16 cellular contexts compared by ENCODE assay signal in genomic region chr6:12151433-12151820, GRCh38.
"Had no signal": no experiment of that assay in that cellular context is flagged by ENCODE, and none has a peak within 500 bp of the region (broad histone marks: within the 10 kb centered on the region; RNA-seq: fewer than 3 reads in every experiment).

No MANE protein-coding gene starts in this region.

- H3K9me3 ChIP-seq: body of pancreas, left lung, psoas muscle, suprapubic skin, upper lobe of left lung had no signal

- H3K4me3 ChIP-seq: body of pancreas, left lung, psoas muscle, suprapubic skin, upper lobe of left lung had no signal

- ATAC-seq: body of pancreas, left lung, psoas muscle, right cardiac atrium, T-helper 17 cell had no signal

- H3K27ac Mint-ChIP-seq: activated naive CD8-positive, alpha-beta T cell treated with anti-CD3 and anti-CD28 coated beads for 36 hours; activated T-helper 1 cell treated with anti-CD3 and anti-CD28 coated beads, Interleukin-12 subunit alpha, Interleukin-12 subunit beta, Interleukin-2, Interleukin-4 antibody, amounts not matched to agents 30 ng/mL and 10 ng/mL and 1 ng/mL, durations not matched to agents 14 hours and 24 hours and 36 hours; T-helper 17 cell had no signal

- H3K4me3 Mint-ChIP-seq: activated naive CD8-positive, alpha-beta T cell treated with anti-CD3 and anti-CD28 coated beads for 36 hours; activated T-helper 1 cell treated with anti-CD3 and anti-CD28 coated beads, Interleukin-12 subunit alpha, Interleukin-12 subunit beta, Interleukin-2, Interleukin-4 antibody, amounts not matched to agents 30 ng/mL and 10 ng/mL and 1 ng/mL, durations not matched to agents 14 hours and 24 hours and 36 hours; naive thymus-derived CD8-positive, alpha-beta T cell; T-helper 17 cell had no signal

- DNase-seq: amniotic stem cell; central memory CD4-positive, alpha-beta T cell; cortex of kidney; effector CD4-positive, alpha-beta T cell; foreskin melanocyte; mammary epithelial cell; psoas muscle; right cardiac atrium; upper lobe of left lung had no signal

- H3K27me3 Mint-ChIP-seq: activated naive CD8-positive, alpha-beta T cell treated with anti-CD3 and anti-CD28 coated beads for 36 hours; naive thymus-derived CD8-positive, alpha-beta T cell; T-helper 17 cell had no signal

- H3K4me1 ChIP-seq: body of pancreas, left lung, psoas muscle, upper lobe of left lung had no signal

- H3K9me3 Mint-ChIP-seq: activated naive CD8-positive, alpha-beta T cell treated with anti-CD3 and anti-CD28 coated beads for 36 hours; activated T-helper 1 cell treated with anti-CD3 and anti-CD28 coated beads, Interleukin-12 subunit alpha, Interleukin-12 subunit beta, Interleukin-2, Interleukin-4 antibody, amounts not matched to agents 30 ng/mL and 10 ng/mL and 1 ng/mL, durations not matched to agents 14 hours and 24 hours and 36 hours; naive thymus-derived CD8-positive, alpha-beta T cell had no signal

- H3K36me3 ChIP-seq: left lung, suprapubic skin, upper lobe of left lung had no signal

- H3K27me3 ChIP-seq: body of pancreas, left lung, suprapubic skin, upper lobe of left lung had no signal

- H3K27ac ChIP-seq: body of pancreas, left lung, psoas muscle, suprapubic skin, upper lobe of left lung had no signal
